20 cellular contexts compared by ENCODE assay signal in the genomic region with DNA sequence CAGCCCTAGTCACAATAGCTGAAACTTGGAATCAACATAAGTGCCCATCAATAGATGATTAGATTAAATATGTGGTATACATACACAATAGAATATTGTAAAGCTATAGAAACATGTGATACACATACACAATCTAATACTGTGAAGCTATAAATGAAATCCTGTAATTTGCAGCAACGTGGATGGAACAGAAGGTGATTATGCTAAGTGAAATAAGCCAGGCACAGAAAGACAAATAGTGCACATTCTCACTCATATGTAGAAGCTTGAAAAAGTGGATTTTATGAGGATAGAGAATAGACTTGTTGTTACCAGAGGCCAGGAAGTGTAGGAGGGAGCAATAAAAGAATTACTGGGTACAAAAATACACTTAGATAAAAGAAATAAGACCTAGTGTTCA.
"Had no signal": no experiment of that assay in that cellular context is flagged by ENCODE, and none has a peak within 500 bp of the region (broad histone marks: within the 10 kb centered on the region; RNA-seq: fewer than 3 reads in every experiment).

No MANE protein-coding gene starts in this region.

- H3K27ac ChIP-seq: coronary artery, dorsolateral prefrontal cortex, esophagus muscularis mucosa, foreskin keratinocyte, gastrocnemius medialis, heart right ventricle, left lung, lower lobe of right lung had no signal

- DNase-seq: dermis blood vessel endothelial cell; dorsolateral prefrontal cortex; effector CD4-positive, alpha-beta T cell; effector memory CD4-positive, alpha-beta T cell; foreskin keratinocyte; gastrocnemius medialis; glutamatergic neuron; head of caudate nucleus; heart right ventricle; hippocampal formation; left cardiac atrium; left lung; left ventricle myocardium superior; lower lobe of right lung; mesenchymal stem cell; mucosa of descending colon; naive B cell; naive thymus-derived CD8-positive, alpha-beta T cell had no signal
